In the genomic region with DNA sequence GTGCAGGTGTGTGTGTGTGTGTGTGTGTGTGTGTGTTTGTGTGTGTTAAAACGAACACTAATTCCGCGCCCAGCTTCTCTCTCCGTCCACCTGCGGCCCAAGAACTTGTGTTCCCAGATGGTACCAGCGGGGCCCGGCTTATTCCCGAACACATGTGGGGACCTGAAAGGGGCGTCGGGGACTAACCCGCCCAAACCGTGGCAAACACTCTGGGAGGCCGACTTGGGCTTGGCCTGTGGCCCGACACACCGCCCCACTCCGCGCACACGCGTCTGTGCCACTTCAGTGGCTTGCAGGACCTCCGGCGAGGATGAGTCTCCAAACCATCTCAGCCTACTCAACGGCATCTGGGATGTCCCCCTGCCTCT, we compare ENCODE assay signal across 7 cellular contexts. TPM values are rescaled to one million over a fixed set of nuclear protein-coding genes. Genes with fewer than 3 reads are reported as not detected.
DNase-seq lines count a peak whose midpoint lies in the region; ATAC-seq, FAIRE-seq and TF ChIP-seq lines count a peak whose summit lies in the region.

No MANE protein-coding gene starts in this region.

- no peak for FAIRE-seq in GM12878 (lab: Jason Lieb, UNC)

- no peak overlapping the region for H2AFZ ChIP-seq in GM12878 (ENCODE audit: control insufficient read depth, low read depth, low read length)

- TF ChIP-seq POLR2A in GM12878 (IDR thresholded peaks at IDR 0.05; ENCODE audit: low read depth, low read length) = no peak

- BruUV-seq in GM12878 (replicated peaks; lab: Mats Ljungman, UMichigan) = no TSS peak

- H3K27ac ChIP-seq in HUES6 (ENCODE audit: low read depth, low read length) = no peak overlapping the region
- H3K27ac ChIP-seq in GM12878 (ENCODE audit: control insufficient read depth, insufficient read depth) = no peak overlapping the region
- H3K27ac ChIP-seq in substantia nigra (ENCODE audit: low read depth, low read length, poor library complexity, severe bottlenecking) = peak overlapping the region; percentile 62

- H3K4me2 ChIP-seq in GM12878 (ENCODE audit: control insufficient read depth, insufficient read depth) = no peak overlapping the region

- SMC1A ChIA-PET in GM12878 (lab: Charles Lee; ENCODE audit: uncharacterized antibody, unreplicated experiment) = interaction anchor here (0.8 to 1.6 kb wide), 2 partner anchors 11 to 97 kb away, joined by 3 read pairs; no protein-coding TSS in a partner anchor

- H3K4me3 ChIP-seq in HUES6 (ENCODE audit: low read depth, low read length) = peak overlapping the region; percentile 65
- H3K4me3 ChIP-seq in GM12878 = no peak overlapping the region

- H3K9ac ChIP-seq in HUES6 (ENCODE audit: low read length) (no peak overlapping the region), GM12878 (ENCODE audit: control insufficient read depth, insufficient read depth, low read length) (no peak overlapping the region)

- intact Hi-C loops in GM12878 (cut with micrococcal nuclease; ENCODE audit: unreplicated experiment) = loop anchor here (5.0 kb wide), 2 partner anchors 142 to 417 kb away; no protein-coding TSS in a partner anchor

- no peaks in the 10 kb centered on the region for H3K79me2 ChIP-seq in GM12878 (ENCODE audit: control insufficient read depth, insufficient read depth, low read length)

- H3K9me3 ChIP-seq in HUES6 (ENCODE audit: control insufficient read depth, insufficient read depth, low read depth, low read length) (no peaks in the 10 kb centered on the region), GM12878 (replicated peaks; ENCODE audit: control insufficient read depth, insufficient read depth, low read length) (no peaks in the 10 kb centered on the region)

- CTCF ChIA-PET in GM12878 (lab: Yijun Ruan, JAX) (interaction anchor here (1.1 to 1.6 kb wide), 2 partner anchors 9 to 33 kb away, joined by 5 to 6 read pairs; no protein-coding TSS in a partner anchor), HEK293T (lab: Yijun Ruan, JAX) (no interaction called here)

- no peak for TF ChIP-seq RAD21 in GM12878 (IDR thresholded peaks at IDR 0.05; ENCODE audit: insufficient read depth, low read depth, low read length)

- WGBS in GM12878 (ENCODE audit: insufficient coverage, insufficient replicate concordance, low lambda C conversion rate, missing lambda C conversion rate) = 75% methylated on average over 17 of the region's 22 CpGs

- no peaks in the 10 kb centered on the region for H3K36me3 ChIP-seq in HUES6 (ENCODE audit: control insufficient read depth, insufficient read depth, low read length)
- H3K36me3 ChIP-seq in GM12878 (ENCODE audit: control insufficient read depth in 2 of 2, insufficient read depth in 2 of 2, low read length in 1 of 2) = no peaks in the 10 kb centered on the region

- H3K4me1 ChIP-seq in HUES6 (ENCODE audit: control insufficient read depth, insufficient read depth, low read length) (peaks cover 31% of the 10 kb centered on the region), GM12878 (ENCODE audit: control insufficient read depth, insufficient read depth, low read length) (no peaks in the 10 kb centered on the region)

- H4K20me1 ChIP-seq in GM12878 (ENCODE audit: control insufficient read depth, insufficient read depth) = no peaks in the 10 kb centered on the region

- TF ChIP-seq EP300 in GM12878 (IDR thresholded peaks at IDR 0.05; ENCODE audit: borderline replicate concordance in 1 of 2, control insufficient read depth in 1 of 2, low read depth in 2 of 2, low read length in 2 of 2) = no peak

- no peak for TF ChIP-seq CTCF in GM12878 (IDR thresholded peaks at IDR 0.05 in 2 of 3, conservative IDR thresholded peaks at IDR 0.05 in 1 of 3; ENCODE audit: control insufficient read depth in 2 of 3, extremely low read depth in 1 of 3, insufficient read depth in 1 of 3, low read depth in 3 of 3, low read length in 3 of 3)

- H3K27me3 ChIP-seq in HUES6 (ENCODE audit: control insufficient read depth, insufficient read depth, low read length) (peaks cover 73% of the 10 kb centered on the region), GM12878 (replicated peaks in 1 of 2; ENCODE audit: control insufficient read depth in 2 of 2, insufficient read depth in 2 of 2, low read length in 1 of 2) (peaks cover 3 to 17% of the 10 kb centered on the region in 2 experiments; a peak in 3 of 4 replicates)

- no peak for DNase-seq in GM12878 (ENCODE audit: low read depth, low spot score)
- peak; percentile 54 for DNase-seq in left kidney (ENCODE audit: low read depth, low spot score)
- DNase-seq in substantia nigra (lab: John Stamatoyannopoulos, UW) = peak in 20 of 49 donors; percentile 2 to 50 (median 20)
- no peak for DNase-seq in HEK293T (ENCODE audit: extremely low spot score)

- POLR2A ChIA-PET in GM12878 (lab: Charles Lee) (no interaction called here), HEK293T (lab: Yijun Ruan, JAX) (no interaction called here)

- in situ Hi-C loops in GM12878 (cut with MboI) = no loop called here

- RAD21 ChIA-PET in GM12878 (lab: Charles Lee; ENCODE audit: unreplicated experiment) = interaction anchor here (1.2 kb wide), 1 partner anchor 97 kb away, joined by 3 read pairs; no protein-coding TSS in a partner anchor

- ATAC-seq in GM12878 (peak; percentile 10), GM21447 (IDR thresholded peaks at IDR 0.05; ENCODE audit: unreplicated experiment) (no peak), HG03025 (IDR thresholded peaks at IDR 0.05; ENCODE audit: low FRiP score, unreplicated experiment) (no peak)

TF ChIP-seq in GM12878, 131 proteins besides CTCF, POLR2A, EP300 and RAD21 (continues in another document):
- no peak for TF ChIP-seq MXI1 (IDR thresholded peaks at IDR 0.05; ENCODE audit: low read depth, low read length)
- TF ChIP-seq ZNF274 (IDR thresholded peaks at IDR 0.05; ENCODE audit: insufficient read depth, insufficient read length) = no peak
- TF ChIP-seq, protein P1, sequence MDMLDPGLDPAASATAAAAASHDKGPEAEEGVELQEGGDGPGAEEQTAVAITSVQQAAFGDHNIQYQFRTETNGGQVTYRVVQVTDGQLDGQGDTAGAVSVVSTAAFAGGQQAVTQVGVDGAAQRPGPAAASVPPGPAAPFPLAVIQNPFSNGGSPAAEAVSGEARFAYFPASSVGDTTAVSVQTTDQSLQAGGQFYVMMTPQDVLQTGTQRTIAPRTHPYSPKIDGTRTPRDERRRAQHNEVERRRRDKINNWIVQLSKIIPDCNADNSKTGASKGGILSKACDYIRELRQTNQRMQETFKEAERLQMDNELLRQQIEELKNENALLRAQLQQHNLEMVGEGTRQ (IDR thresholded peaks at IDR 0.05; ENCODE audit: borderline replicate concordance, low read depth, low read length) = no peak
- TF ChIP-seq, protein P2, sequence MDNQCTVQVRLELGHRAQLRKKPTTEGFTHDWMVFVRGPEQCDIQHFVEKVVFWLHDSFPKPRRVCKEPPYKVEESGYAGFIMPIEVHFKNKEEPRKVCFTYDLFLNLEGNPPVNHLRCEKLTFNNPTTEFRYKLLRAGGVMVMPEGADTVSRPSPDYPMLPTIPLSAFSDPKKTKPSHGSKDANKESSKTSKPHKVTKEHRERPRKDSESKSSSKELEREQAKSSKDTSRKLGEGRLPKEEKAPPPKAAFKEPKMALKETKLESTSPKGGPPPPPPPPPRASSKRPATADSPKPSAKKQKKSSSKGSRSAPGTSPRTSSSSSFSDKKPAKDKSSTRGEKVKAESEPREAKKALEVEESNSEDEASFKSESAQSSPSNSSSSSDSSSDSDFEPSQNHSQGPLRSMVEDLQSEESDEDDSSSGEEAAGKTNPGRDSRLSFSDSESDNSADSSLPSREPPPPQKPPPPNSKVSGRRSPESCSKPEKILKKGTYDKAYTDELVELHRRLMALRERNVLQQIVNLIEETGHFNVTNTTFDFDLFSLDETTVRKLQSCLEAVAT (IDR thresholded peaks at IDR 0.05) = no peak

TF ChIP-seq in HEK293T, 16 proteins besides CTCF, POLR2A, EP300 and RAD21:
- no peak for TF ChIP-seq TARDBP (IDR thresholded peaks at IDR 0.05)
- TF ChIP-seq, protein P3, sequence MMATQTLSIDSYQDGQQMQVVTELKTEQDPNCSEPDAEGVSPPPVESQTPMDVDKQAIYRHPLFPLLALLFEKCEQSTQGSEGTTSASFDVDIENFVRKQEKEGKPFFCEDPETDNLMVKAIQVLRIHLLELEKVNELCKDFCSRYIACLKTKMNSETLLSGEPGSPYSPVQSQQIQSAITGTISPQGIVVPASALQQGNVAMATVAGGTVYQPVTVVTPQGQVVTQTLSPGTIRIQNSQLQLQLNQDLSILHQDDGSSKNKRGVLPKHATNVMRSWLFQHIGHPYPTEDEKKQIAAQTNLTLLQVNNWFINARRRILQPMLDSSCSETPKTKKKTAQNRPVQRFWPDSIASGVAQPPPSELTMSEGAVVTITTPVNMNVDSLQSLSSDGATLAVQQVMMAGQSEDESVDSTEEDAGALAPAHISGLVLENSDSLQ (IDR thresholded peaks at IDR 0.05) = no peak
- no peak for TF ChIP-seq ELF4 (IDR thresholded peaks at IDR 0.05)
- TF ChIP-seq L3MBTL2 (conservative IDR thresholded peaks at IDR 0.05) = no peak
- TF ChIP-seq ZNF384 (IDR thresholded peaks at IDR 0.05) = no peak
- TF ChIP-seq SP1 (IDR thresholded peaks at IDR 0.05) = no peak
- no peak for TF ChIP-seq FOXM1 (IDR thresholded peaks at IDR 0.05; ENCODE audit: borderline replicate concordance)

RNA-seq across cellular contexts. Expression of a gene that starts 0.9 kb away (rescaled TPM):
- total RNA-seq in GM12878 (2013; cell fraction: nucleolus; rRNA removed) = 4.0 and 5.4 TPM in 2 replicates
- 0.06 and 0.11 TPM in 2 replicates for total RNA-seq in GM12878 (2014; rRNA removed)
- total RNA-seq in GM12878 (2014; rRNA removed; fragmentation: Illumina TruSeq; extraction: Trizol) = not detected in 2 replicates
- total RNA-seq in GM12878 (2021) = 0.11 and 0.38 TPM in 2 replicates
- not detected for polyA plus RNA-seq in GM12878 (2011; ENCODE audit: low read depth)
- polyA plus RNA-seq in GM12878 (2011; rRNA removed) = 0.35 and 0.63 TPM in 2 replicates
- 0.27 and 0.48 TPM in 2 replicates for polyA plus RNA-seq in GM12878 (2011; cell fraction: cytosol; rRNA removed)
- polyA plus RNA-seq in GM12878 (2011; cell fraction: nucleus; rRNA removed) = 0.54 and 0.88 TPM in 2 replicates
- not detected in 2 replicates for polyA plus RNA-seq in GM12878 (2012)
- 0.24 and 2.9 TPM in 2 replicates for polyA plus RNA-seq in GM12878 (2014; fragmentation: Illumina TruSeq; extraction: Trizol)
- under 1 TPM; 0.13 to 0.16 TPM for polyA plus RNA-seq in GM12878 (2014; fragmentation: Nextera tagmentation; extraction: Ambion mirVana)
- polyA plus RNA-seq in GM12878 (2014; rRNA removed) = 0.33 TPM in 1 of 2 replicates, not detected in the other
- under 1 TPM; 0.13 to 0.56 TPM for polyA plus RNA-seq in GM12878 (2016; fragmentation: Nextera tagmentation; extraction: Ambion mirVana)
- 0.37 and 0.52 TPM in 2 replicates for polyA minus RNA-seq in GM12878 (2011; rRNA and poly(A)+ RNA removed)
- polyA minus RNA-seq in GM12878 (2011; cell fraction: cytosol; rRNA and poly(A)+ RNA removed) = not detected in 2 replicates
- 0.97 and 2.4 TPM in 2 replicates for polyA minus RNA-seq in GM12878 (2011; cell fraction: nucleus; rRNA and poly(A)+ RNA removed)
